In genomic region chr19:55179570-55180484, GRCh38 we compare ENCODE assay signal across 9 cellular contexts. TPM values are rescaled to one million over a fixed set of nuclear protein-coding genes. Genes with fewer than 3 reads are reported as not detected.
A peak's percentile ranks its signal among the peaks of the same experiment; 100 is the strongest.
DNase-seq lines count a peak whose midpoint lies in the region; ATAC-seq and TF ChIP-seq lines count a peak whose summit lies in the region.
"Had no signal": no experiment of that assay in that cellular context is flagged by ENCODE, and none has a peak within 500 bp of the region (broad histone marks: within the 10 kb centered on the region; RNA-seq: fewer than 3 reads in every experiment).

TSS of gene SYT5 (minus strand) at chr19:55180289. CDS start at chr19:55179041, 1,248 bp downstream.

- H3K9me2 ChIP-seq in DOHH2 (replicated peaks; ENCODE audit: control insufficient read depth, low read length), result no peaks in the 10 kb centered on the region

- peak within 1 kb of the TSS; percentile 88 for H3K4me2 ChIP-seq in DOHH2 (ENCODE audit: low read length)

- no peaks in the 10 kb centered on the region for H3K36me3 ChIP-seq in DOHH2 (ENCODE audit: control insufficient read depth, low read length)
- no peaks in the 10 kb centered on the region for H3K36me3 ChIP-seq in HUES48 (ENCODE audit: control insufficient read depth, insufficient read depth, low read length)
- no peaks in the 10 kb centered on the region for H3K36me3 ChIP-seq in lower lobe of right lung

- H3K79me2 ChIP-seq in DOHH2 (ENCODE audit: control insufficient read depth, low read length), result no peaks in the 10 kb centered on the region

- H3K27ac ChIP-seq in DOHH2 (ENCODE audit: low read depth, low read length) (no peak within 1 kb of the TSS), HUES48 (ENCODE audit: low read depth, low read length) (peak within 1 kb of the TSS; percentile 32), lower lobe of right lung (no peak within 1 kb of the TSS)

- TF ChIP-seq CTCF in DOHH2 (IDR thresholded peaks at IDR 0.05; ENCODE audit: low read depth, low read length, poor library complexity, severe bottlenecking) (no peak), lower lobe of right lung (IDR thresholded peaks at IDR 0.05) (no peak)

- H3K9ac ChIP-seq in HUES48 (ENCODE audit: low read depth, low read length), result no peak within 1 kb of the TSS

- peak; percentile 72 to 80 for ATAC-seq in lower lobe of right lung

- H3K4me1 ChIP-seq in DOHH2 (ENCODE audit: control insufficient read depth, low read length) (peaks cover 26% of the 10 kb centered on the region), HUES48 (ENCODE audit: control insufficient read depth, insufficient read depth, low read length) (peaks cover 7% of the 10 kb centered on the region; the same call in 1 of the 2 replicates), lower lobe of right lung (peaks cover 16% of the 10 kb centered on the region)

- intact Hi-C loops in lower lobe of right lung (cut with DNase I), result no loop called here

- H3K9me3 ChIP-seq in DOHH2 (ENCODE audit: control insufficient read depth, insufficient read depth, low read length) (peaks cover 18% of the 10 kb centered on the region; the same call in 1 of the 2 replicates), HUES48 (ENCODE audit: control insufficient read depth, insufficient read depth, low read length) (no peaks in the 10 kb centered on the region), lower lobe of right lung (no peaks in the 10 kb centered on the region)

- H3F3A ChIP-seq in DOHH2 (ENCODE audit: control insufficient read depth, insufficient read depth), result no peaks in the 10 kb centered on the region

- H3K27me3 ChIP-seq in DOHH2 (ENCODE audit: control insufficient read depth, low read length) (peaks cover 27% of the 10 kb centered on the region), HUES48 (ENCODE audit: control insufficient read depth, insufficient read depth, low read length) (peaks cover 46% of the 10 kb centered on the region), lower lobe of right lung (ENCODE audit: low read depth) (peaks cover 91% of the 10 kb centered on the region)

- H3K4me3 ChIP-seq in DOHH2 (ENCODE audit: low read length), result peak within 1 kb of the TSS; percentile 76
- peak within 1 kb of the TSS; percentile 75 for H3K4me3 ChIP-seq in HUES48 (ENCODE audit: low read depth, low read length)
- H3K4me3 ChIP-seq in lower lobe of right lung, result peak within 1 kb of the TSS; percentile 31

- DNase-seq in activated CD4-positive, CD25-positive, alpha-beta regulatory T cell treated with anti-CD3 and anti-CD28 coated beads, Interleukin-2, amount 50 U/mL, for 72 hours, result peak; percentile 71
- no peak for DNase-seq in cerebellum (ENCODE audit: low spot score)
- no peak for DNase-seq in lower lobe of right lung
- peak; percentile 44 for DNase-seq in stimulated activated CD8-positive, alpha-beta memory T cell treated with anti-CD3 and anti-CD28 coated beads, Interleukin-4, amount 100 ng/mL, for 24 hours (ENCODE audit: low read depth)
- DNase-seq in NCI-H2029 treated with DMSO at 0.1 percent for 48 hours (lab: John Stamatoyannopoulos, UW), result no peak
- DNase-seq in SIG-M5 (lab: John Stamatoyannopoulos, UW), result no peak

- H4K20me1 ChIP-seq in DOHH2 (ENCODE audit: control insufficient read depth, insufficient read depth, low read depth, low read length), result no peaks in the 10 kb centered on the region; the same call in 1 of the 2 replicates

RNA-seq across cellular contexts. Expression of gene SYT5, which starts in this region (rescaled TPM):
- total RNA-seq in cerebellum (15.6 TPM), lower lobe of right lung (not detected)
- total RNA-seq: LHCN-M2 had no signal

Comparison
In these comparisons a context has a peak if more than half of its experiments do, and no peak if none do; other contexts are left out.
1. RNA of gene SYT5 (total RNA-seq): 15.6 TPM in cerebellum (single experiment); not detected in lower lobe of right lung (single experiment); every median in the first group is over 10 times any median in the second.
2. Peak in ATAC-seq and H3K4me3 ChIP-seq in lower lobe of right lung; RNA of the gene not detected or under 1 TPM.
3. DNase-seq: peak in activated CD4-positive, CD25-positive, alpha-beta regulatory T cell treated with anti-CD3 and anti-CD28 coated beads, Interleukin-2, amount 50 U/mL, for 72 hours (single experiment) and stimulated activated CD8-positive, alpha-beta memory T cell treated with anti-CD3 and anti-CD28 coated beads, Interleukin-4, amount 100 ng/mL, for 24 hours (single experiment); none in cerebellum (single experiment), lower lobe of right lung (single experiment), NCI-H2029 treated with DMSO at 0.1 percent for 48 hours (single experiment) and SIG-M5 (single experiment).
4. Peak in every context shown above with its lines, with median percentiles within 50 percentile points of each other: H3K4me3 ChIP-seq.